Comparison of ENCODE assay signal across 1 cellular context in genomic region chr2:170261566-170261965, GRCh38.
TF ChIP-seq lines count a peak whose summit lies in the region.

No MANE protein-coding gene starts in this region.

TF ChIP-seq in HepG2, 621 proteins besides CTCF, POLR2A, EP300 and RAD21 (continued from another document):
- TF ChIP-seq, protein P1, sequence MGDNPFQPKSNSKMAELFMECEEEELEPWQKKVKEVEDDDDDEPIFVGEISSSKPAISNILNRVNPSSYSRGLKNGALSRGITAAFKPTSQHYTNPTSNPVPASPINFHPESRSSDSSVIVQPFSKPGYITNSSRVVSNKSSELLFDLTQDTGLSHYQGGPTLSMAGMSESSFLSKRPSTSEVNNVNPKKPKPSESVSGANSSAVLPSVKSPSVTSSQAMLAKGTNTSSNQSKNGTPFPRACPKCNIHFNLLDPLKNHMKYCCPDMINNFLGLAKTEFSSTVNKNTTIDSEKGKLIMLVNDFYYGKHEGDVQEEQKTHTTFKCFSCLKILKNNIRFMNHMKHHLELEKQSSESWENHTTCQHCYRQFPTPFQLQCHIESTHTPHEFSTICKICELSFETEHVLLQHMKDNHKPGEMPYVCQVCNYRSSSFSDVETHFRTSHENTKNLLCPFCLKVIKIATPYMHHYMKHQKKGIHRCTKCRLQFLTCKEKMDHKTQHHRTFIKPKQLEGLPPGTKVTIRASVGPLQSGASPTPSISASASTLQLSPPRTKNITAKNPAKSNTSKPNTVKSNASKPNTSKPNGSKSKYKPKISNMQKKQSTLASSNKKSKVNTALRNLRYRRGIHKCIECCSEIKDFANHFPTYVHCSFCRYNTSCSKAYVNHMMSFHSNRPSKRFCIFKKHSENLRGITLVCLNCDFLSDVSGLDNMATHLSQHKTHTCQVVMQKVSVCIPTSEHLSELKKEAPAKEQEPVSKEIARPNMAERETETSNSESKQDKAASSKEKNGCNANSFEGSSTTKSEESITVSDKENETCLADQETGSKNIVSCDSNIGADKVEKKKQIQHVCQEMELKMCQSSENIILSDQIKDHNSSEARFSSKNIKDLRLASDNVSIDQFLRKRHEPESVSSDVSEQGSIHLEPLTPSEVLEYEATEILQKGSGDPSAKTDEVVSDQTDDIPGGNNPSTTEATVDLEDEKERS (CRISPR knock-in tag; IDR thresholded peaks at IDR 0.05) = no peak
- TF ChIP-seq BATF2 (CRISPR knock-in tag; IDR thresholded peaks at IDR 0.05) = no peak
